ENCODE assay signal across 21 cellular contexts in genomic region chr2:72089537-72089936, GRCh38. TPM values are rescaled to one million over a fixed set of nuclear protein-coding genes. Genes with fewer than 3 reads are reported as not detected.
DNase-seq lines count a peak whose midpoint lies in the region; ATAC-seq and TF ChIP-seq lines count a peak whose summit lies in the region.
"Had no signal": no experiment of that assay in that cellular context is flagged by ENCODE, and none has a peak within 500 bp of the region (broad histone marks: within the 10 kb centered on the region; RNA-seq: fewer than 3 reads in every experiment).

No MANE protein-coding gene starts in this region.

- H3K27ac Mint-ChIP-seq in activated CD4-positive, alpha-beta T cell treated with anti-CD3 and anti-CD28 coated beads, Interleukin-2, amount 10 ng/mL, durations not matched to agents 24 days and 14 days, result no peak overlapping the region
- no peak overlapping the region for H3K27ac Mint-ChIP-seq in endodermal cell
- H3K27ac Mint-ChIP-seq: CD4-positive, alpha-beta T cell; HFFc6 had no signal

- WGBS in endodermal cell (ENCODE audit: insufficient coverage in 1 of 2, insufficient read length in 1 of 2), 2 experiments, result 94 to 97% methylated on average over 10 to 13 of the region's 13 CpGs
- WGBS in spleen, 5 donors, result 89 to 95% (median 90%) methylated on average over 13 of the region's 13 CpGs
- WGBS in gastroesophageal sphincter (ENCODE audit: low coverage in 1 of 2), 2 donors, result 80 to 83% methylated on average over 7 to 13 of the region's 13 CpGs

- no peaks in the 10 kb centered on the region for H3K9me3 Mint-ChIP-seq in activated CD4-positive, alpha-beta T cell treated with anti-CD3 and anti-CD28 coated beads, Interleukin-2, amount 10 ng/mL, durations not matched to agents 24 days and 14 days
- H3K9me3 Mint-ChIP-seq in endodermal cell, result no peaks in the 10 kb centered on the region
- H3K9me3 Mint-ChIP-seq: CD4-positive, alpha-beta T cell; HFFc6 had no signal

- ATAC-seq in HG03108 (IDR thresholded peaks at IDR 0.05; ENCODE audit: unreplicated experiment) (no peak), gastroesophageal sphincter (no peak)
- ATAC-seq: A549, HCT116 had no signal

- no peak overlapping the region for H3K9ac ChIP-seq in endodermal cell (ENCODE audit: extremely low read depth, low read length, poor library complexity, severe bottlenecking)

- no peaks in the 10 kb centered on the region for H3K9me3 ChIP-seq in endodermal cell (ENCODE audit: control insufficient read depth, low read length)
- H3K9me3 ChIP-seq in spleen, result no peaks in the 10 kb centered on the region
- H3K9me3 ChIP-seq in gastroesophageal sphincter, result no peaks in the 10 kb centered on the region
- H3K9me3 ChIP-seq: Caco-2 had no signal

- no peak overlapping the region for H3K4me3 Mint-ChIP-seq in activated CD4-positive, alpha-beta T cell treated with anti-CD3 and anti-CD28 coated beads, Interleukin-2, amount 10 ng/mL, durations not matched to agents 24 days and 14 days
- H3K4me3 Mint-ChIP-seq in endodermal cell, result no peak overlapping the region
- H3K4me3 Mint-ChIP-seq: CD4-positive, alpha-beta T cell; HFFc6 had no signal

- no peaks in the 10 kb centered on the region for H3K36me3 Mint-ChIP-seq in activated CD4-positive, alpha-beta T cell treated with anti-CD3 and anti-CD28 coated beads, Interleukin-2, amount 10 ng/mL, durations not matched to agents 24 days and 14 days (ENCODE audit: low read depth)
- no peaks in the 10 kb centered on the region for H3K36me3 Mint-ChIP-seq in endodermal cell (ENCODE audit: low read depth)

- no peaks in the 10 kb centered on the region for H3K27me3 Mint-ChIP-seq in activated CD4-positive, alpha-beta T cell treated with anti-CD3 and anti-CD28 coated beads, Interleukin-2, amount 10 ng/mL, durations not matched to agents 24 days and 14 days
- H3K27me3 Mint-ChIP-seq in endodermal cell (ENCODE audit: insufficient read depth), result peaks cover 1% of the 10 kb centered on the region

- H3K36me3 ChIP-seq in endodermal cell (ENCODE audit: control insufficient read depth, insufficient read depth, low read length) (no peaks in the 10 kb centered on the region), spleen (no peaks in the 10 kb centered on the region), gastroesophageal sphincter (no peaks in the 10 kb centered on the region)

- H3K27me3 ChIP-seq in endodermal cell (ENCODE audit: control insufficient read depth, insufficient read depth, low read length, poor library complexity, severe bottlenecking) (no peaks in the 10 kb centered on the region), spleen (replicated peaks in 1 of 7) (peaks cover 0 to 4% (median 0%) of the 10 kb centered on the region in 7 donors), gastroesophageal sphincter (peaks cover 11% of the 10 kb centered on the region)

- intact Hi-C loops in activated CD4-positive, alpha-beta T cell treated with anti-CD3 and anti-CD28 coated beads, Interleukin-2, amount 10 ng/mL, durations not matched to agents 24 days and 14 days (cut with micrococcal nuclease), result no loop called here
- intact Hi-C loops in spleen (cut with DNase I; ENCODE audit: low total_unique reads), result no loop called here

- no peak for TF ChIP-seq EP300 in gastroesophageal sphincter (IDR thresholded peaks at IDR 0.05)

- no peaks in the 10 kb centered on the region for H3K4me1 ChIP-seq in endodermal cell (ENCODE audit: control insufficient read depth, insufficient read depth, low read length)
- no peaks in the 10 kb centered on the region for H3K4me1 ChIP-seq in spleen
- H3K4me1 ChIP-seq in gastroesophageal sphincter, result no peaks in the 10 kb centered on the region
- H3K4me1 ChIP-seq: A549, Caco-2 had no signal

- TF ChIP-seq CTCF in endodermal cell (conservative IDR thresholded peaks at IDR 0.05) (no peak), spleen (IDR thresholded peaks at IDR 0.05 in 8 of 11, conservative IDR thresholded peaks at IDR 0.05 in 3 of 11) (no peak), gastroesophageal sphincter (IDR thresholded peaks at IDR 0.05) (no peak)

- no peak overlapping the region for H3K27ac ChIP-seq in endodermal cell (ENCODE audit: low read depth, low read length)
- no peak overlapping the region for H3K27ac ChIP-seq in spleen
- H3K27ac ChIP-seq in gastroesophageal sphincter, result no peak overlapping the region
- H3K27ac ChIP-seq: 22Rv1, A549, C4-2B had no signal

- TF ChIP-seq POLR2A in spleen (IDR thresholded peaks at IDR 0.05) (no peak), gastroesophageal sphincter (IDR thresholded peaks at IDR 0.05) (no peak)

- peak; percentile 12 for DNase-seq in activated CD4-positive, alpha-beta T cell treated with anti-CD3 and anti-CD28 coated beads, Interleukin-2, amount 10 ng/mL, durations not matched to agents 24 days and 14 days
- DNase-seq in activated CD4-positive, alpha-beta T cell treated with anti-CD3 and anti-CD28 coated beads for 48 hours, result no peak
- DNase-seq in M059J (ENCODE audit: low read depth) (peak; percentile 45), endodermal cell (peak; percentile 22), spleen (peak; percentile 20), NCI-H226 (no peak)
- DNase-seq: AML-193; Caco-2; CD4-positive, alpha-beta T cell; DMS153; DMS79 treated with DMSO at 0.1 percent for 48 hours; GF-D8; GOT3; H7; HFFc6 had no signal

- H3K4me1 Mint-ChIP-seq in activated CD4-positive, alpha-beta T cell treated with anti-CD3 and anti-CD28 coated beads, Interleukin-2, amount 10 ng/mL, durations not matched to agents 24 days and 14 days, result no peaks in the 10 kb centered on the region
- no peaks in the 10 kb centered on the region for H3K4me1 Mint-ChIP-seq in endodermal cell

- H3K4me3 ChIP-seq in endodermal cell (ENCODE audit: low read length), result no peak overlapping the region
- H3K4me3 ChIP-seq in spleen, result no peak overlapping the region
- H3K4me3 ChIP-seq in gastroesophageal sphincter, result no peak overlapping the region
- H3K4me3 ChIP-seq: A549 had no signal

RNA-seq across cellular contexts. Expression of gene CYP26B1, which starts 58.1 kb away (rescaled TPM):
- not detected in 2 replicates for total RNA-seq in activated CD4-positive, alpha-beta T cell treated with anti-CD3 and anti-CD28 coated beads, Interleukin-2, amount 10 ng/mL, durations not matched to agents 24 days and 14 days
- 4.2 and 6.8 TPM in 2 replicates for total RNA-seq in M059J (2014; rRNA removed; shearing (Covaris generic))
- total RNA-seq in endodermal cell (under 1 TPM; 0.09 to 0.91 TPM), spleen (10 to 100 TPM in 3 of 7 donors, 1 to 10 TPM in 4; 2.3 to 11.4 (median 6.7) TPM), gastroesophageal sphincter (1 to 10 TPM in 2 of 4 donors, under 1 TPM in 2; 0.47 to 4.0 (median 1.4) TPM)
- 8.0 TPM for polyA plus RNA-seq in endodermal cell (2013, experiment 1 of 2)
- 7.7 TPM for polyA plus RNA-seq in endodermal cell (2013, experiment 2 of 2)
- 1 to 10 TPM in 2 of 3 donors, under 1 TPM in 1; 0.87 to 2.1 (median 1.5) TPM for polyA plus RNA-seq in spleen

Comparison
In these comparisons a context has a peak if more than half of its experiments do, and no peak if none do; other contexts are left out.
1. DNase-seq: peak in activated CD4-positive, alpha-beta T cell treated with anti-CD3 and anti-CD28 coated beads, Interleukin-2, amount 10 ng/mL, durations not matched to agents 24 days and 14 days (single experiment), M059J (single experiment), endodermal cell (single experiment) and spleen (single experiment); none in activated CD4-positive, alpha-beta T cell treated with anti-CD3 and anti-CD28 coated beads for 48 hours (single experiment) and NCI-H226 (single experiment).